11 cellular contexts compared by ENCODE assay signal in genomic region chr9:81656004-81656403, GRCh38. TPM values are rescaled to one million over a fixed set of nuclear protein-coding genes. Genes with fewer than 3 reads are reported as not detected.
DNase-seq lines count a peak whose midpoint lies in the region; ATAC-seq and TF ChIP-seq lines count a peak whose summit lies in the region.
"Had no signal": no experiment of that assay in that cellular context is flagged by ENCODE, and none has a peak within 500 bp of the region (broad histone marks: within the 10 kb centered on the region; RNA-seq: fewer than 3 reads in every experiment).

No MANE protein-coding gene starts in this region.

- TF ChIP-seq POLR2A in right lobe of liver (IDR thresholded peaks at IDR 0.05) (no peak), breast epithelium (IDR thresholded peaks at IDR 0.05) (no peak)

- no peaks in the 10 kb centered on the region for H3K4me1 Mint-ChIP-seq in T-helper 2 cell treated with Interferon-gamma antibody and Interleukin-4, amounts not matched to agents 5 μg/mL and 100 μg/mL, for 36 hours (ENCODE audit: low read depth)

- no peak overlapping the region for H3K4me3 Mint-ChIP-seq in T-helper 2 cell treated with Interferon-gamma antibody and Interleukin-4, amounts not matched to agents 5 μg/mL and 100 μg/mL, for 36 hours
- H3K4me3 Mint-ChIP-seq: endodermal cell had no signal

- intact Hi-C loops in right lobe of liver (cut with DNase I), result no loop called here
- intact Hi-C loops in breast epithelium (cut with DNase I; ENCODE audit: low total_unique reads), result loop anchor here (2.0 kb wide), 1 partner anchor 29 kb away; no protein-coding TSS in a partner anchor

- peaks cover 0 to 17% (median 4%) of the 10 kb centered on the region in 4 donors for H3K36me3 ChIP-seq in right lobe of liver
- H3K36me3 ChIP-seq in BE2C, result no peaks in the 10 kb centered on the region
- no peaks in the 10 kb centered on the region for H3K36me3 ChIP-seq in breast epithelium

- no peaks in the 10 kb centered on the region for H3K27me3 ChIP-seq in right lobe of liver
- H3K27me3 ChIP-seq in BE2C, result no peaks in the 10 kb centered on the region
- no peaks in the 10 kb centered on the region for H3K27me3 ChIP-seq in breast epithelium

- H3K36me3 Mint-ChIP-seq in T-helper 2 cell treated with Interferon-gamma antibody and Interleukin-4, amounts not matched to agents 5 μg/mL and 100 μg/mL, for 36 hours (ENCODE audit: low read depth), result no peaks in the 10 kb centered on the region

- DNase-seq in HT-29 (ENCODE audit: low spot score), result peak; percentile 5
- DNase-seq in right lobe of liver, result no peak
- DNase-seq in activated CD4-positive, alpha-beta T cell treated with anti-CD3 and anti-CD28 coated beads, Interleukin-2, amount 50 U/mL, for 1 hour, result no peak
- no peak for DNase-seq in T-helper 2 cell treated with Interferon-gamma antibody and Interleukin-4, amounts not matched to agents 5 μg/mL and 100 μg/mL, for 36 hours (ENCODE audit: low spot score)
- DNase-seq in BE2C, result no peak
- DNase-seq in breast epithelium (ENCODE audit: low spot score in 2 of 2), result no peak
- DNase-seq: endodermal cell; NCI-H526 treated with DMSO at 0.1 percent for 48 hours; stimulated activated CD4-positive, alpha-beta T cell treated with anti-CD3 and anti-CD28 coated beads, Interleukin-4, amount 100 ng/mL, for 24 hours had no signal

- H3K9me3 ChIP-seq in right lobe of liver (no peaks in the 10 kb centered on the region), BE2C (no peaks in the 10 kb centered on the region), breast epithelium (no peaks in the 10 kb centered on the region)

- WGBS in right lobe of liver (ENCODE audit: insufficient coverage, low coverage, low lambda C conversion rate, missing lambda C conversion rate), result 17% methylated on average over 3 of the region's 3 CpGs

- H3K27me3 Mint-ChIP-seq in T-helper 2 cell treated with Interferon-gamma antibody and Interleukin-4, amounts not matched to agents 5 μg/mL and 100 μg/mL, for 36 hours (ENCODE audit: low read depth), result no peaks in the 10 kb centered on the region

- peaks cover 0 to 23% (median 0%) of the 10 kb centered on the region in 4 donors for H3K4me1 ChIP-seq in right lobe of liver
- no peaks in the 10 kb centered on the region; the same call in none of the 2 replicates for H3K4me1 ChIP-seq in BE2C
- H3K4me1 ChIP-seq in breast epithelium, result no peaks in the 10 kb centered on the region

- H3K27ac Mint-ChIP-seq in T-helper 2 cell treated with Interferon-gamma antibody and Interleukin-4, amounts not matched to agents 5 μg/mL and 100 μg/mL, for 36 hours, result no peak overlapping the region
- H3K27ac Mint-ChIP-seq: endodermal cell had no signal

- H3K4me3 ChIP-seq in right lobe of liver, result no peak overlapping the region
- no peak overlapping the region for H3K4me3 ChIP-seq in BE2C (ENCODE audit: low read depth, low read length)
- no peak overlapping the region for H3K4me3 ChIP-seq in breast epithelium

- no peaks in the 10 kb centered on the region for H3K9me3 Mint-ChIP-seq in T-helper 2 cell treated with Interferon-gamma antibody and Interleukin-4, amounts not matched to agents 5 μg/mL and 100 μg/mL, for 36 hours
- H3K9me3 Mint-ChIP-seq: endodermal cell had no signal

- H3K27ac ChIP-seq in right lobe of liver (no peak overlapping the region), breast epithelium (no peak overlapping the region)

- ATAC-seq in GM18519 (IDR thresholded peaks at IDR 0.05; ENCODE audit: low FRiP score, unreplicated experiment) (peak; percentile 85), GM21619 (IDR thresholded peaks at IDR 0.05; ENCODE audit: unreplicated experiment) (peak; percentile 85), right lobe of liver (peak; percentile 36 to 66 (median 58))

- TF ChIP-seq CTCF in right lobe of liver (IDR thresholded peaks at IDR 0.05) (no peak), BE2C (IDR thresholded peaks at IDR 0.05; ENCODE audit: low read depth, low read length) (no peak), breast epithelium (IDR thresholded peaks at IDR 0.05) (no peak)

RNA-seq across cellular contexts. Expression of gene TLE1, which starts 33.3 kb away (rescaled TPM):
- 79.0 and 82.1 TPM in 2 replicates for total RNA-seq in HT-29 (2014; rRNA removed; shearing (Covaris generic))
- total RNA-seq in right lobe of liver, result 10 to 100 TPM; 31.9 to 62.9 (median 58.0) TPM
- 41.7 TPM for polyA plus RNA-seq in BE2C (2012; ENCODE audit: insufficient read depth, insufficient read length, low read depth)
- total RNA-seq in breast epithelium, result 10 to 100 TPM; 41.1 to 52.1 (median 47.4) TPM
